In the genomic region with DNA sequence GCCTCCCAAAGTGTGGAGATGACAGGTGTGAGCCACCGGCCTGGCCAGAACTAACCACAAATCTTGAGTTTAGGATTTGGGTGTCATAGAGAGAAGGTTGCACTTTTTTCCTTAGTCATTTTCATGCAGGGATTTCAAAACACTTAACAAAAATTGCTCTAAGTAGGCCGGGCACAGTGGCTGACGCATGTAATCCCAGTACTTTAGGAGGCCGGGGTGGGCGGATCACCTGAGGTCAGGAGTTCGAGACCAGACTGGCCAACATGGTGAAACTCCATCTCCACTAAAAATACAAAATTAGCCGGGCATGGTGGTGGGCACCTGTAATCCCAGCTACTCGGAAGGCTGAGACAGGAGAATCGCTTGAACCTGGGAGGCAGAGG, we compare ENCODE assay signal across 8 cellular contexts. TPM values are rescaled to one million over a fixed set of nuclear protein-coding genes. Genes with fewer than 3 reads are reported as not detected.
DNase-seq lines count a peak whose midpoint lies in the region; ATAC-seq, FAIRE-seq and TF ChIP-seq lines count a peak whose summit lies in the region.
"Not testable (repeated sequence)": the region's sequence is repeated elsewhere in the genome, so short reads cannot be mapped to it uniquely, and the experiment has no call there.

No MANE protein-coding gene starts in this region.

- not testable (repeated sequence) for H3K27me3 Mint-ChIP-seq in astrocyte (ENCODE audit: low read depth, unreplicated experiment); natural killer cell (ENCODE audit: low read depth in 2 of 2)

- H3K4me2 ChIP-seq in PC-9 = peak overlapping the region; percentile 95
- not testable (repeated sequence) for H3K4me2 ChIP-seq in astrocyte (ENCODE audit: low read length); fibroblast of lung (ENCODE audit: extremely low read depth, insufficient read depth, low read length)

- not testable (repeated sequence) for H3K27me3 ChIP-seq in PC-9 (ENCODE audit: insufficient read depth, low read depth); astrocyte (ENCODE audit: insufficient read depth, low read length); fibroblast of lung (ENCODE audit: control insufficient read depth, insufficient read depth, low read length)

- not testable (repeated sequence) for H4K20me1 ChIP-seq in PC-9 (ENCODE audit: insufficient read depth); fibroblast of lung (ENCODE audit: control insufficient read depth, extremely low read depth, insufficient read depth, low read length)
- H4K20me1 ChIP-seq in astrocyte (ENCODE audit: insufficient read depth, low read length) = peaks cover 23% of the 10 kb centered on the region

- ATAC-seq in natural killer cell; stimulated activated effector memory CD8-positive, alpha-beta T cell treated with anti-CD3 and anti-CD28 coated beads, Interleukin-12 subunit alpha, Interleukin-12 subunit beta, amount 100 ng/mL, for 72 hours: not testable (repeated sequence)

- H3K27ac Mint-ChIP-seq in astrocyte (ENCODE audit: unreplicated experiment) = peak overlapping the region; percentile 47
- peak overlapping the region in 1 of 2 donors; percentile 93 for H3K27ac Mint-ChIP-seq in natural killer cell
- not testable (repeated sequence) for H3K27ac Mint-ChIP-seq in stimulated activated effector memory CD8-positive, alpha-beta T cell treated with anti-CD3 and anti-CD28 coated beads, Interleukin-12 subunit alpha, Interleukin-12 subunit beta, amount 100 ng/mL, for 72 hours

- H3K36me3 ChIP-seq in PC-9 (ENCODE audit: low read depth); astrocyte (ENCODE audit: insufficient read depth, low read length); fibroblast of lung (ENCODE audit: control insufficient read depth, insufficient read depth, low read length): not testable (repeated sequence)

- TF ChIP-seq CTCF in 22Rv1 (IDR thresholded peaks at IDR 0.05); GM12865 (IDR thresholded peaks at IDR 0.05; ENCODE audit: insufficient read depth, low read depth, low read length, missing control alignments); PC-9 (conservative IDR thresholded peaks at IDR 0.05); astrocyte (IDR thresholded peaks at IDR 0.05; ENCODE audit: insufficient read depth, low read depth, low read length); fibroblast of lung (conservative IDR thresholded peaks at IDR 0.05 in 1 of 2, IDR thresholded peaks at IDR 0.05 in 1 of 2; ENCODE audit: low read depth in 1 of 2, low read length in 2 of 2); natural killer cell (IDR thresholded peaks at IDR 0.05): not testable (repeated sequence)

- not testable (repeated sequence) for DNase-seq in GM12865 (ENCODE audit: low read depth); PC-9; astrocyte (ENCODE audit: low read depth); fibroblast of lung (ENCODE audit: low read depth in 2 of 2); natural killer cell; stimulated activated effector memory CD8-positive, alpha-beta T cell treated with anti-CD3 and anti-CD28 coated beads, Interleukin-12 subunit alpha, Interleukin-12 subunit beta, amount 100 ng/mL, for 72 hours (ENCODE audit: low spot score in 2 of 2)
- DNase-seq in activated CD8-positive, alpha-beta memory T cell treated with anti-CD3 and anti-CD28 coated beads for 24 hours = peak; percentile 44

- H3K4me1 Mint-ChIP-seq in astrocyte (ENCODE audit: low read depth, unreplicated experiment) = not testable (repeated sequence)
- H3K4me1 Mint-ChIP-seq in natural killer cell = peaks cover 16 to 30% of the 10 kb centered on the region in 2 donors
- peaks cover 21% of the 10 kb centered on the region for H3K4me1 Mint-ChIP-seq in stimulated activated effector memory CD8-positive, alpha-beta T cell treated with anti-CD3 and anti-CD28 coated beads, Interleukin-12 subunit alpha, Interleukin-12 subunit beta, amount 100 ng/mL, for 72 hours

- not testable (repeated sequence) for H3K9ac ChIP-seq in astrocyte (ENCODE audit: low read length); fibroblast of lung (ENCODE audit: insufficient read depth, low read length)

- CTCF ChIA-PET in PC-9 (lab: Charles Lee) = not testable (repeated sequence)

- H3K4me1 ChIP-seq in PC-9 (replicated peaks; ENCODE audit: insufficient read depth) = peaks cover 18% of the 10 kb centered on the region
- H3K4me1 ChIP-seq in astrocyte (ENCODE audit: insufficient read depth, low read length); fibroblast of lung (ENCODE audit: control insufficient read depth, extremely low read depth, insufficient read depth, low read length): not testable (repeated sequence)

- not testable (repeated sequence) for H3K36me3 Mint-ChIP-seq in astrocyte (ENCODE audit: low read depth, unreplicated experiment); natural killer cell
- H3K36me3 Mint-ChIP-seq in stimulated activated effector memory CD8-positive, alpha-beta T cell treated with anti-CD3 and anti-CD28 coated beads, Interleukin-12 subunit alpha, Interleukin-12 subunit beta, amount 100 ng/mL, for 72 hours = peaks cover 37% of the 10 kb centered on the region

- H3K4me3 Mint-ChIP-seq in astrocyte (ENCODE audit: unreplicated experiment) (peak overlapping the region; percentile 98), natural killer cell (peak overlapping the region; percentile 53)
- H3K4me3 Mint-ChIP-seq in stimulated activated effector memory CD8-positive, alpha-beta T cell treated with anti-CD3 and anti-CD28 coated beads, Interleukin-12 subunit alpha, Interleukin-12 subunit beta, amount 100 ng/mL, for 72 hours = peak overlapping the region; percentile 91

- not testable (repeated sequence) for H3K9me3 ChIP-seq in PC-9 (ENCODE audit: insufficient read depth, low read depth); astrocyte (ENCODE audit: insufficient read depth, low read depth, low read length); fibroblast of lung (ENCODE audit: control insufficient read depth, insufficient read depth, low read depth, low read length)

- H3K9me2 ChIP-seq in PC-9 (ENCODE audit: insufficient read depth) = not testable (repeated sequence)

- BruUV-seq in PC-9 (replicated peaks; lab: Mats Ljungman, UMichigan) = not testable (repeated sequence)

- not testable (repeated sequence) for FAIRE-seq in astrocyte (lab: Jason Lieb, UNC)

- not testable (repeated sequence) for H3K9me3 Mint-ChIP-seq in astrocyte (ENCODE audit: unreplicated experiment); natural killer cell; stimulated activated effector memory CD8-positive, alpha-beta T cell treated with anti-CD3 and anti-CD28 coated beads, Interleukin-12 subunit alpha, Interleukin-12 subunit beta, amount 100 ng/mL, for 72 hours

- intact Hi-C loops in PC-9 (cut with micrococcal nuclease; ENCODE audit: unreplicated experiment); natural killer cell (cut with micrococcal nuclease): not testable (repeated sequence)

- H3K79me2 ChIP-seq in PC-9 (ENCODE audit: low read depth) (peaks cover 36% of the 10 kb centered on the region), astrocyte (ENCODE audit: insufficient read depth, low read length) (peaks cover 37% of the 10 kb centered on the region), fibroblast of lung (ENCODE audit: control insufficient read depth, insufficient read depth, low read length) (peaks cover 34% of the 10 kb centered on the region)

- POLR2A ChIA-PET in PC-9 (lab: Charles Lee; ENCODE audit: unreplicated experiment) = not testable (repeated sequence)

- H3F3A ChIP-seq in PC-9 (ENCODE audit: insufficient read depth, low read depth) = not testable (repeated sequence)

- H2AFZ ChIP-seq in PC-9; astrocyte (ENCODE audit: low read depth, low read length); fibroblast of lung (ENCODE audit: low read length): not testable (repeated sequence)

- H3K27ac ChIP-seq in 22Rv1 (peak overlapping the region; percentile 92), PC-9 (peak overlapping the region; percentile 95; the same call in 1 of the 2 replicates), fibroblast of lung (ENCODE audit: insufficient read depth, low read length) (peak overlapping the region; percentile 100)
- not testable (repeated sequence) for H3K27ac ChIP-seq in astrocyte (ENCODE audit: low read depth, low read length)

- H3K4me3 ChIP-seq in GM12865 (ENCODE audit: low read depth, low read length) (peak overlapping the region; percentile 81), PC-9 (0 out of 2 replicates have a peak overlapping the region, but pooled peaks have one; percentile 93)
- H3K4me3 ChIP-seq in astrocyte (ENCODE audit: insufficient read depth, low read depth, low read length); fibroblast of lung (replicated peaks in 1 of 4; ENCODE audit: control extremely low read depth in 1 of 4, insufficient read depth in 1 of 4, low read depth in 3 of 4, low read length in 4 of 4): not testable (repeated sequence)

RNA-seq across cellular contexts. Expression of a gene that starts 1.5 kb away (rescaled TPM):
- 60.1 and 72.5 TPM in 2 replicates for total RNA-seq in PC-9 (2021)
- total RNA-seq in astrocyte = 106 and 121 TPM in 2 replicates
- total RNA-seq in fibroblast of lung = 45.7 and 55.5 TPM in 2 replicates
- polyA plus RNA-seq in fibroblast of lung = 102 and 106 TPM in 2 replicates
- 49.8 and 52.1 TPM in 2 replicates for polyA plus RNA-seq in fibroblast of lung (2012)
- 100 and 128 TPM in 2 replicates for polyA minus RNA-seq in fibroblast of lung (ENCODE audit: low replicate concordance)
- 100 to 1,000 TPM; 176 to 212 (median 188) TPM for total RNA-seq in natural killer cell

RNA-seq across cellular contexts. Expression of a gene that starts 35.6 kb away (rescaled TPM):
- total RNA-seq in PC-9 (2021) = 18.2 and 25.3 TPM in 2 replicates
- total RNA-seq in astrocyte = 31.9 and 32.7 TPM in 2 replicates
- total RNA-seq in fibroblast of lung = 11.0 and 13.2 TPM in 2 replicates
- 10.6 and 11.5 TPM in 2 replicates for polyA plus RNA-seq in fibroblast of lung
- polyA plus RNA-seq in fibroblast of lung (2012) = 6.8 and 11.1 TPM in 2 replicates
- 16.7 and 19.6 TPM in 2 replicates for polyA minus RNA-seq in fibroblast of lung (ENCODE audit: low replicate concordance)
- 10 to 100 TPM; 59.7 to 66.9 (median 59.8) TPM for total RNA-seq in natural killer cell
